9 cellular contexts compared by ENCODE assay signal in the genomic region with DNA sequence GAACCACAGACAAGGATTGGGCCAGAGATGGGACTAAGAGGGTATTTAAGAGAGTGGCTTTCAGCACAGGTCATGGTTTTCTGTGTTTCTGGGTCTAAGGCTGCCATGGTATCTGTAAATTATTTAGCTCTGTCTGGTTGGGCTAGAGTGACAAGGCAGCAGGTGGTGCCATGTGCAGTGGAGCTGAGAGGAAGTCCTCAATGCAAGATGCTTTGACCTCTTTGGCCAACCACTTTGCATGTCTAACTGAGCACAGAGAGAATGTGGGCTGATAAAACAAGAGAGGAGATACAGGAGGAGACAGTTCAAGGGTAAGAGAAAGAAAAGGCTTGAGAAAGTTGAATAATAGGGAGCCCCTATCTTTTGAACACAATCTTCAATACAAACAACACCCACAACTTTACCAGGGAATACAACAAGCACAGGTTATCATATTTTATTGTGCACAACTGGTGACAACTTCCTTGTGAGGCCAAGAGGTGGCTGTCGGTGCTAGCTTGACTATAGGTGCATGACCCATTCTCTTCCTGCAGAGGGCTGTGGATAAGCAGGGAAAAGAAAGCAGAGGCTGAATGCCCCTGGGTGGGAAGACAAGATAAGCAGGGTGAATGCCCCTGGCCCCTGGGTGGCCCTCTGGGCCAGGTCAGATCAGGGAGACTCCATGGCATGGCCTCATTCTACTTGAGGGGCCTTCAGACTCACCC. TPM values are rescaled to one million over a fixed set of nuclear protein-coding genes. Genes with fewer than 3 reads are reported as not detected.
DNase-seq lines count a peak whose midpoint lies in the region; ATAC-seq and TF ChIP-seq lines count a peak whose summit lies in the region.
"Had no signal": no experiment of that assay in that cellular context is flagged by ENCODE, and none has a peak within 500 bp of the region (broad histone marks: within the 10 kb centered on the region; RNA-seq: fewer than 3 reads in every experiment).

No MANE protein-coding gene starts in this region.

- peaks cover 35% of the 10 kb centered on the region for H3K4me1 ChIP-seq in MM.1S (ENCODE audit: low read length)
- no peaks in the 10 kb centered on the region for H3K4me1 ChIP-seq in mucosa of descending colon (ENCODE audit: low read depth)

- H3K9me2 ChIP-seq in MM.1S (replicated peaks; ENCODE audit: insufficient read depth, low read length), result no peaks in the 10 kb centered on the region

- no peaks in the 10 kb centered on the region for H3K27me3 ChIP-seq in MM.1S (replicated peaks; ENCODE audit: insufficient read depth, low read length)

- H3K27me3 Mint-ChIP-seq in natural killer cell (ENCODE audit: low read depth in 2 of 2), result no peaks in the 10 kb centered on the region

- DNase-seq in MM.1S, result peak; percentile 46
- DNase-seq in mucosa of descending colon, result peak in 1 of 3 donors; percentile 11
- no peak for DNase-seq in cerebellar nuclear complex (lab: John Stamatoyannopoulos, UW)
- DNase-seq in UCSD-AML1 (lab: John Stamatoyannopoulos, UW; ENCODE audit: unreplicated experiment), result no peak
- DNase-seq in natural killer cell, result no peak
- no peak for DNase-seq in nucleus accumbens (lab: John Stamatoyannopoulos, UW)
- DNase-seq: activated CD4-positive, alpha-beta T cell treated with anti-CD3 and anti-CD28 coated beads for 48 hours had no signal

- no peaks in the 10 kb centered on the region for H4K20me1 ChIP-seq in MM.1S (ENCODE audit: insufficient read depth, low read length)

- no peaks in the 10 kb centered on the region for H3K79me2 ChIP-seq in MM.1S (ENCODE audit: low read length)

- TF ChIP-seq CTCF in MM.1S (IDR thresholded peaks at IDR 0.05; ENCODE audit: low read length), result peak; percentile 20; the same call in 1 of the 2 replicates
- TF ChIP-seq CTCF in mucosa of descending colon (IDR thresholded peaks at IDR 0.05), result no peak
- TF ChIP-seq CTCF in natural killer cell (IDR thresholded peaks at IDR 0.05), result no peak

- 0 out of 2 replicates have a peak overlapping the region, but pooled peaks have one; percentile 3 for H2AFZ ChIP-seq in MM.1S (ENCODE audit: low read length)

- peaks cover 3 to 4% of the 10 kb centered on the region in 2 donors for H3K9me3 Mint-ChIP-seq in natural killer cell

- H3K36me3 ChIP-seq in MM.1S (replicated peaks; ENCODE audit: insufficient read depth, low read length) (no peaks in the 10 kb centered on the region), mucosa of descending colon (ENCODE audit: low read depth) (no peaks in the 10 kb centered on the region)

- peak; percentile 74 for ATAC-seq in GM19025 (IDR thresholded peaks at IDR 0.05; ENCODE audit: low read depth, unreplicated experiment)
- peak; percentile 74 for ATAC-seq in HG02623 (IDR thresholded peaks at IDR 0.05; ENCODE audit: unreplicated experiment)
- peak; percentile 73 for ATAC-seq in mucosa of descending colon
- no peak for ATAC-seq in natural killer cell

- peaks cover 17% of the 10 kb centered on the region for H3F3A ChIP-seq in MM.1S (ENCODE audit: insufficient read depth, low read length)

- H3K4me1 Mint-ChIP-seq in natural killer cell, result peaks cover 13 to 16% of the 10 kb centered on the region in 2 donors

- no peak overlapping the region for H3K4me2 ChIP-seq in MM.1S (ENCODE audit: low read depth, low read length)

- H3K27ac ChIP-seq in MM.1S (ENCODE audit: low read length), result peak overlapping the region; percentile 82

- no peak overlapping the region for H3K9ac ChIP-seq in MM.1S (ENCODE audit: low read length)

- no peak overlapping the region for H3K27ac Mint-ChIP-seq in natural killer cell

- peaks cover 13% of the 10 kb centered on the region for H3K36me3 Mint-ChIP-seq in natural killer cell

- H3K4me3 ChIP-seq in MM.1S (ENCODE audit: low read length) (no peak overlapping the region), mucosa of descending colon (no peak overlapping the region)

- intact Hi-C loops in mucosa of descending colon (cut with DNase I, micrococcal nuclease), result no loop called here
- intact Hi-C loops in natural killer cell (cut with micrococcal nuclease), result no loop called here

- H3K4me3 Mint-ChIP-seq in natural killer cell, result no peak overlapping the region

- H3K9me3 ChIP-seq in MM.1S (replicated peaks; ENCODE audit: insufficient read depth, low read length) (no peaks in the 10 kb centered on the region), mucosa of descending colon (no peaks in the 10 kb centered on the region)

RNA-seq across cellular contexts. Expression of a gene that starts 12.3 kb away (rescaled TPM):
- total RNA-seq in mucosa of descending colon (1 to 10 TPM in 2 of 3 donors, under 1 TPM in 1; 0.93 to 3.5 (median 2.1) TPM), natural killer cell (1 to 10 TPM; 5.2 to 7.0 (median 6.8) TPM)

Comparison
In these comparisons a context has a peak if more than half of its experiments do, and no peak if none do; other contexts are left out.
1. ATAC-seq: peak in GM19025 (single experiment), HG02623 (single experiment) and mucosa of descending colon (single experiment); none in natural killer cell (0 of 3).